In the genomic region with DNA sequence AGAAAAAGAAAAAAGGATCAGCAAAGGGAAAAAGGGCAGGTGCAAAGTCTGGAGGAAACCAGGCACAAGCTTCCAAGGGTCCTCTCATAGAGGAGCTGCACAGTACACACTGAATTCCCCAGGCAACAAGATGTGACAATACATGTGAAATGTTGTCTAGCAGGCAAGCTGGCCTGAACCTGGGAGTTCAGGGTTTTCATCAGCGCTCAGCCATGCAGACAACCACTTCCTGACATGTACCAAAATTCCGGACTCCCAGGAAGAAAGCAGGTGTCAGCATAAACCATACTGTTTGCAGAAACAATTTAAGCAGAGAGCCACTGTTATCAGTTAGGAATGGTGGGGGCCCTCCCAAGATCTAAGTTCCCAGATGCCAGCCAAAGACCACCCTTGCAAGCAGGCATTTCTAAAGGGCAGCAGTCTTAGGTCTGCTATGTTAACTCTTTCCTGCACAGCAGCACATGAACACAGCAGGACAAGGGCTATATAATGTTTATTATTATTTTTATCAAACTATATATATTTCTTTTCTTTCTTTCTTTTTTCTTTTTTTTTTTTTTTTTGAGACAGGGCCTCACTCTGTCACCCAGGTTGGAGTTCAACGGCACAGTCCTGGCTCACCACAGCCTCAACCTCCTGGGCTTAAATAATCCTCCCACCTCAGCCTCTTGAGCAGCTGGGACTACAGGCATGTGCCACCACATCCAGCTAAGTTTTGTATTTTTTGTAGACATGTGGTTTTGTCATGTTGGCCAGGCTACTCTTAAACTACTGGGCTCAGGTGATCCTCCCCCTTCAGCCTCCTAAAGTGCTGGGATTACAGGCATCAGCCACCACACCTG, we compare ENCODE assay signal across 11 cellular contexts. TPM values are rescaled to one million over a fixed set of nuclear protein-coding genes. Genes with fewer than 3 reads are reported as not detected.
A peak's percentile ranks its signal among the peaks of the same experiment; 100 is the strongest.
DNase-seq lines count a peak whose midpoint lies in the region; ATAC-seq, FAIRE-seq and TF ChIP-seq lines count a peak whose summit lies in the region.
"Had no signal": no experiment of that assay in that cellular context is flagged by ENCODE, and none has a peak within 500 bp of the region (broad histone marks: within the 10 kb centered on the region; RNA-seq: fewer than 3 reads in every experiment).

No MANE protein-coding gene starts in this region.

- peak; percentile 79 for ATAC-seq in DND-41 (ENCODE audit: insufficient read depth, low read depth)
- ATAC-seq in GM21367 (IDR thresholded peaks at IDR 0.05; ENCODE audit: unreplicated experiment) = peak; percentile 59

- peaks cover 4% of the 10 kb centered on the region for H3K36me3 ChIP-seq in DND-41 (ENCODE audit: insufficient read depth, low read length)
- H3K36me3 ChIP-seq in KOPT-K1 (ENCODE audit: insufficient read depth, low read length) = no peaks in the 10 kb centered on the region
- no peaks in the 10 kb centered on the region for H3K36me3 ChIP-seq in hepatocyte (replicated peaks; ENCODE audit: insufficient read depth, low read depth)
- H3K36me3 ChIP-seq in kidney (ENCODE audit: control insufficient read depth in 1 of 2, insufficient read depth in 2 of 2, low read length in 2 of 2) = peaks cover 14% of the 10 kb centered on the region in 2 donors

- H2AFZ ChIP-seq in DND-41 (ENCODE audit: low read depth, low read length) (no peak overlapping the region), hepatocyte (no peak overlapping the region)

- H3K4me3 ChIP-seq in DND-41 (ENCODE audit: low read depth in 1 of 2, low read length in 2 of 2) (no peak overlapping the region), hepatocyte (no peak overlapping the region), kidney (ENCODE audit: low read length in 2 of 2) (no peak overlapping the region)

- peak; percentile 58 for DNase-seq in DND-41
- DNase-seq in hepatocyte (ENCODE audit: low spot score) = peak; percentile 26
- DNase-seq in OCI-M1 (lab: John Stamatoyannopoulos, UW) = no peak
- DNase-seq in HEK293T (ENCODE audit: extremely low spot score) = no peak
- no peak for DNase-seq in cortex of kidney (lab: John Stamatoyannopoulos, UW)
- no peak for DNase-seq in kidney
- DNase-seq: activated naive CD4-positive, alpha-beta T cell treated with anti-CD3 and anti-CD28 coated beads for 36 hours; NCI-H748 treated with DMSO at 0.1 percent for 48 hours; stimulated activated CD4-positive, alpha-beta T cell treated with anti-CD3 and anti-CD28 coated beads, Interleukin-2, amount 100 ng/mL, for 48 hours had no signal

- FAIRE-seq in kidney (lab: Jason Lieb, UNC) = no peak

- WGBS in hepatocyte (ENCODE audit: low lambda C conversion rate, missing lambda C conversion rate) = 94% methylated on average over 3 of the region's 3 CpGs

- H3K27me3 ChIP-seq in DND-41 (ENCODE audit: insufficient read depth, low read length, poor library complexity) = no peaks in the 10 kb centered on the region
- H3K27me3 ChIP-seq in hepatocyte = no peaks in the 10 kb centered on the region

- H3K9ac ChIP-seq in DND-41 (ENCODE audit: low read depth, low read length) (peak overlapping the region; percentile 25; the same call in 1 of the 2 replicates), kidney (ENCODE audit: low read length in 2 of 2) (no peak overlapping the region)

- H3K27ac ChIP-seq in DND-41 (ENCODE audit: low read length) (peak overlapping the region; percentile 82), KOPT-K1 (ENCODE audit: low read depth, low read length, poor library complexity, severe bottlenecking) (peak overlapping the region; percentile 43), hepatocyte (peak overlapping the region; percentile 83), kidney (ENCODE audit: low read depth in 2 of 2, low read length in 2 of 2) (no peak overlapping the region)

- H4K20me1 ChIP-seq in DND-41 (ENCODE audit: insufficient read depth, low read length) = no peaks in the 10 kb centered on the region
- H4K20me1 ChIP-seq in hepatocyte (ENCODE audit: insufficient read depth, poor library complexity, severe bottlenecking) = no peaks in the 10 kb centered on the region

- intact Hi-C loops in kidney (cut with DNase I) = no loop called here

- no peaks in the 10 kb centered on the region for H3K79me2 ChIP-seq in DND-41 (ENCODE audit: insufficient read depth, low read length)
- no peaks in the 10 kb centered on the region for H3K79me2 ChIP-seq in hepatocyte

- H3K4me1 ChIP-seq in DND-41 (ENCODE audit: insufficient read depth, low read length) = peaks cover 24% of the 10 kb centered on the region
- no peaks in the 10 kb centered on the region for H3K4me1 ChIP-seq in hepatocyte (ENCODE audit: insufficient read depth)
- no peaks in the 10 kb centered on the region for H3K4me1 ChIP-seq in kidney (ENCODE audit: control insufficient read depth in 1 of 2, insufficient read depth in 1 of 2, low read depth in 1 of 2, low read length in 2 of 2)

- CTCF ChIA-PET in HEK293T (lab: Yijun Ruan, JAX) = interaction anchor here (0.7 kb wide), 1 partner anchor 179 kb away, joined by 4 read pairs; no protein-coding TSS in a partner anchor

- POLR2A ChIA-PET in HEK293T (lab: Yijun Ruan, JAX) = interaction anchor here (0.8 to 1.5 kb wide), 2 partner anchors 10 to 12 kb away, joined by 4 to 5 read pairs; partner anchors contain the start of gene CKLF

- H3K4me2 ChIP-seq in DND-41 (ENCODE audit: insufficient read depth, low read length) = peak overlapping the region; percentile 37; the same call in 1 of the 2 replicates
- H3K4me2 ChIP-seq in hepatocyte = no peak overlapping the region

- H3K9me2 ChIP-seq in hepatocyte (replicated peaks; ENCODE audit: insufficient read depth) = no peaks in the 10 kb centered on the region

- TF ChIP-seq CTCF in DND-41 (IDR thresholded peaks at IDR 0.05; ENCODE audit: borderline replicate concordance, extremely low read depth, low read length, poor library complexity, severe bottlenecking) (no peak), hepatocyte (IDR thresholded peaks at IDR 0.05; ENCODE audit: poor library complexity) (no peak), kidney (IDR thresholded peaks at IDR 0.05; ENCODE audit: borderline replicate concordance, extremely low read depth, insufficient read depth) (no peak)

- H3K9me3 ChIP-seq in DND-41 (ENCODE audit: insufficient read depth, low read length, severe bottlenecking) (no peaks in the 10 kb centered on the region), KOPT-K1 (ENCODE audit: insufficient read depth, low read length, poor library complexity, severe bottlenecking) (no peaks in the 10 kb centered on the region), hepatocyte (ENCODE audit: low read depth) (no peaks in the 10 kb centered on the region), kidney (ENCODE audit: control insufficient read depth in 1 of 2, low read length in 2 of 2) (no peaks in the 10 kb centered on the region)

TF ChIP-seq in HEK293T, 16 proteins besides CTCF, POLR2A, EP300 and RAD21:
- TF ChIP-seq FOXA1 (IDR thresholded peaks at IDR 0.05) = no peak

RNA-seq across cellular contexts. Expression of gene TK2, which starts 10.1 kb away (rescaled TPM):
- 14.3 and 15.9 TPM in 2 replicates for total RNA-seq in hepatocyte
- 10.1 and 12.5 TPM in 2 replicates for polyA plus RNA-seq in hepatocyte
- total RNA-seq in kidney = 44.2 TPM
- polyA plus RNA-seq in kidney (ENCODE audit: insufficient read depth, low read depth, low replicate concordance) = 31.0 TPM

RNA-seq across cellular contexts. Expression of gene CKLF, which starts 12.5 kb away (rescaled TPM):
- 39.9 and 69.1 TPM in 2 replicates for total RNA-seq in hepatocyte
- 50.7 and 53.5 TPM in 2 replicates for polyA plus RNA-seq in hepatocyte
- total RNA-seq in kidney = 42.4 TPM
- 28.7 TPM for polyA plus RNA-seq in kidney (ENCODE audit: insufficient read depth, low read depth, low replicate concordance)

RNA-seq across cellular contexts. Expression of gene CMTM1, which starts 26.4 kb away (rescaled TPM):
- total RNA-seq in hepatocyte (1.4 TPM in 1 of 2 replicates, not detected in the other), kidney (4.6 TPM)
- polyA plus RNA-seq in hepatocyte (1.8 and 2.9 TPM in 2 replicates), kidney (ENCODE audit: insufficient read depth, low read depth, low replicate concordance) (not detected)

RNA-seq across cellular contexts. Expression of gene CMTM2, which starts 39.4 kb away (rescaled TPM):
- total RNA-seq in hepatocyte (not detected in 2 replicates), kidney (0.25 TPM)
- polyA plus RNA-seq in hepatocyte (0.32 and 0.60 TPM in 2 replicates), kidney (ENCODE audit: insufficient read depth, low read depth, low replicate concordance) (not detected)
- total RNA-seq: activated naive CD4-positive, alpha-beta T cell treated with anti-CD3 and anti-CD28 coated beads for 36 hours had no signal

Comparison
In these comparisons a context has a peak if more than half of its experiments do, and no peak if none do; other contexts are left out.
1. DNase-seq: peak in DND-41 (single experiment) and hepatocyte (single experiment); none in OCI-M1 (single experiment), HEK293T (single experiment), cortex of kidney (single experiment) and kidney (single experiment).
2. H3K27ac ChIP-seq: peak in DND-41 (single experiment), KOPT-K1 (single experiment) and hepatocyte (single experiment); none in kidney (0 of 2).